8 cellular contexts compared by ENCODE assay signal in the genomic region with DNA sequence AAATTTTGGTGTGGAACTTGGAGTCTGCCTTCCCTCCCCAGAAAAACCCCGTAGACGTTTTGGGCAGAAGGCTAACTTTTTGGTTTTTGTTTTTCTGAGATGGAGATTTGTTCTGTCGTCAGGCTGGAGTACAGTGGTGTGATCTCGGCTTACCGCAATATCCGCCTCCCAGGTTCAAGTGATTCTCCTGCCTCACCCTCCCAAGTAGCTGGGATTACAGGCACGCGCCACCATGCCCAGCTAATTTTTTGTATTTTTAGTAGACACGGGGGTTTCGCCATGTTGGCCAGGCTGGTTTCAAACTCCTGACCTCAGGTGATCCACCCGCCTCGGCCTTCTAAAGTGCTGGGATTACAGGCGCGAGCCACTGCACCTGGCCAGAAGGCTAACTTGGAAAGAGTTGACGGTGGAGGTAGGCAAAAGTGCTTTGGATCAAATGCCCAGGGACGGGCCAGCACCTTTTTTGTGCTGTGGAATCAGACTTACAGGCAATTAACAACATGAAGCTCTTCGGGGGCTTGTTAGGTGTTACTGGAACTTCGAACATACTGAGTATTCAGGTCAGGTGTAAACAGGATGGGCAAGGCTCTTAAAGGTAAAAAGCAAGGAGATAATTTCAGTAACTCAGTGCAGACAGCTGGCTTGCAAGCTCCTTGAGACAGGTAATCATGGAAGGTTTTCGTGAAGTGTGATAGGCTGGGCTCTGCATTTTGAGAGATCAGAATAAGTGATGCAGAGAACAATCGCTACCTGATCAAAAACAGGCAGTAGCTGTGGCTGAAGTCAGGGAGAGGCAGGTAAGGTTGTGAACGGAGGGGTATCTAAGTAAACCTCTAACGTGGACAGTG. TPM values are rescaled to one million over a fixed set of nuclear protein-coding genes. Genes with fewer than 3 reads are reported as not detected.
DNase-seq lines count a peak whose midpoint lies in the region; ATAC-seq and TF ChIP-seq lines count a peak whose summit lies in the region.

No MANE protein-coding gene starts in this region.

- TF ChIP-seq RAD21 in liver (IDR thresholded peaks at IDR 0.05), result no peak

- H3K27me3 ChIP-seq in heart left ventricle, result no peaks in the 10 kb centered on the region
- H3K27me3 ChIP-seq in right cardiac atrium (ENCODE audit: control insufficient read depth, insufficient read depth), result no peaks in the 10 kb centered on the region
- H3K27me3 ChIP-seq in liver (ENCODE audit: control insufficient read depth in 4 of 4, insufficient read depth in 4 of 4, low read length in 3 of 4), result no peaks in the 10 kb centered on the region

- H3K4me3 ChIP-seq in heart left ventricle (peak overlapping the region in 9 of 12 donors; percentile 69 to 98 (median 91)), right cardiac atrium (ENCODE audit: low read length) (no peak overlapping the region), liver (ENCODE audit: low read depth in 1 of 3, low read length in 3 of 3) (peak overlapping the region in 1 of 3 donors; percentile 88)

- no peak overlapping the region for H3K9ac ChIP-seq in liver (ENCODE audit: low read depth in 1 of 2, low read length in 2 of 2)

- H3K4me1 ChIP-seq in heart left ventricle (peaks cover 0 to 57% (median 37%) of the 10 kb centered on the region in 12 donors), right cardiac atrium (ENCODE audit: control insufficient read depth, insufficient read depth, low read length) (peaks cover 12% of the 10 kb centered on the region), liver (ENCODE audit: control insufficient read depth in 4 of 4, insufficient read depth in 4 of 4, low read length in 3 of 4) (peaks cover 10 to 39% (median 27%) of the 10 kb centered on the region in 4 donors)

- peak overlapping the region; percentile 94 for H3K4me3 Mint-ChIP-seq in activated naive CD8-positive, alpha-beta T cell treated with anti-CD3 and anti-CD28 coated beads, Interleukin-2, amount 50 U/mL, for 24 hours
- peak overlapping the region; percentile 90 for H3K4me3 Mint-ChIP-seq in type B pancreatic cell

- ATAC-seq in heart left ventricle (no peak), right cardiac atrium (no peak), GM21529 (IDR thresholded peaks at IDR 0.05; ENCODE audit: unreplicated experiment) (no peak)
- ATAC-seq in activated naive CD8-positive, alpha-beta T cell treated with anti-CD3 and anti-CD28 coated beads, Interleukin-2, amount 50 U/mL, for 24 hours, result no peak

- peaks cover under 1% of the 10 kb centered on the region for H3K9me3 Mint-ChIP-seq in activated naive CD8-positive, alpha-beta T cell treated with anti-CD3 and anti-CD28 coated beads, Interleukin-2, amount 50 U/mL, for 24 hours
- H3K9me3 Mint-ChIP-seq in type B pancreatic cell, result no peaks in the 10 kb centered on the region

- peaks cover 52% of the 10 kb centered on the region for H3K4me1 Mint-ChIP-seq in activated naive CD8-positive, alpha-beta T cell treated with anti-CD3 and anti-CD28 coated beads, Interleukin-2, amount 50 U/mL, for 24 hours
- peaks cover 31% of the 10 kb centered on the region for H3K4me1 Mint-ChIP-seq in type B pancreatic cell (ENCODE audit: unreplicated experiment)

- peaks cover 51% of the 10 kb centered on the region for H3K36me3 Mint-ChIP-seq in activated naive CD8-positive, alpha-beta T cell treated with anti-CD3 and anti-CD28 coated beads, Interleukin-2, amount 50 U/mL, for 24 hours (ENCODE audit: low read depth)
- peaks cover 22% of the 10 kb centered on the region for H3K36me3 Mint-ChIP-seq in type B pancreatic cell

- no peak for TF ChIP-seq CTCF in heart left ventricle (IDR thresholded peaks at IDR 0.05)
- no peak for TF ChIP-seq CTCF in liver (IDR thresholded peaks at IDR 0.05; ENCODE audit: low read depth, low read length, missing input control)
- TF ChIP-seq CTCF in type B pancreatic cell (conservative IDR thresholded peaks at IDR 0.05), result no peak

- intact Hi-C loops in heart left ventricle (cut with DNase I) (no loop called here), right cardiac atrium (cut with DNase I) (no loop called here)

- peaks cover 2% of the 10 kb centered on the region for H3K27me3 Mint-ChIP-seq in activated naive CD8-positive, alpha-beta T cell treated with anti-CD3 and anti-CD28 coated beads, Interleukin-2, amount 50 U/mL, for 24 hours
- peaks cover 2% of the 10 kb centered on the region for H3K27me3 Mint-ChIP-seq in type B pancreatic cell

- H3K36me3 ChIP-seq in heart left ventricle (peaks cover 0 to 36% (median 24%) of the 10 kb centered on the region in 9 donors), liver (ENCODE audit: control insufficient read depth in 4 of 4, insufficient read depth in 3 of 4, low read depth in 1 of 4, low read length in 3 of 4) (peaks cover 7 to 14% (median 8%) of the 10 kb centered on the region in 4 donors)

- WGBS in heart left ventricle, 4 donors, result 85 to 89% (median 88%) methylated on average over 22 of the region's 22 CpGs
- 86% methylated on average over 22 of the region's 22 CpGs for WGBS in right cardiac atrium
- WGBS in liver, result 83% methylated on average over 22 of the region's 22 CpGs

- peak overlapping the region; percentile 94 for H3K27ac Mint-ChIP-seq in activated naive CD8-positive, alpha-beta T cell treated with anti-CD3 and anti-CD28 coated beads, Interleukin-2, amount 50 U/mL, for 24 hours
- H3K27ac Mint-ChIP-seq in type B pancreatic cell, result peak overlapping the region; percentile 93

- DNase-seq in heart left ventricle (no peak), right cardiac atrium (no peak), type B pancreatic cell (ENCODE audit: extremely low spot score, unreplicated experiment) (no peak), GF-D8 (lab: John Stamatoyannopoulos, UW) (no peak), NCI-H69 (lab: John Stamatoyannopoulos, UW) (no peak)
- no peak for DNase-seq in activated naive CD8-positive, alpha-beta T cell treated with anti-CD3 and anti-CD28 coated beads, Interleukin-2, amount 50 U/mL, for 24 hours

- H3K9me3 ChIP-seq in heart left ventricle, result no peaks in the 10 kb centered on the region
- H3K9me3 ChIP-seq in right cardiac atrium (ENCODE audit: control insufficient read depth, low read length), result no peaks in the 10 kb centered on the region
- no peaks in the 10 kb centered on the region for H3K9me3 ChIP-seq in liver (ENCODE audit: control insufficient read depth in 4 of 4, low read length in 3 of 4)

- peak overlapping the region in 6 of 12 donors; percentile 92 to 97 (median 95) for H3K27ac ChIP-seq in heart left ventricle
- no peak overlapping the region for H3K27ac ChIP-seq in right cardiac atrium (ENCODE audit: low read length)
- H3K27ac ChIP-seq in liver (ENCODE audit: low read depth in 1 of 2, low read length in 2 of 2), result peak overlapping the region; percentile 90 to 99

- TF ChIP-seq POLR2A in heart left ventricle (IDR thresholded peaks at IDR 0.05), result no peak

TF ChIP-seq in liver, 16 proteins besides CTCF, POLR2A, EP300 and RAD21 (continues in another document):
- TF ChIP-seq, protein P1, sequence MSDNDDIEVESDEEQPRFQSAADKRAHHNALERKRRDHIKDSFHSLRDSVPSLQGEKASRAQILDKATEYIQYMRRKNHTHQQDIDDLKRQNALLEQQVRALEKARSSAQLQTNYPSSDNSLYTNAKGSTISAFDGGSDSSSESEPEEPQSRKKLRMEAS (IDR thresholded peaks at IDR 0.05), result no peak
- TF ChIP-seq EGR1 (IDR thresholded peaks at IDR 0.05; ENCODE audit: low read depth in 2 of 2), result no peak
- TF ChIP-seq JUND (IDR thresholded peaks at IDR 0.05), result no peak
- TF ChIP-seq, protein P2, sequence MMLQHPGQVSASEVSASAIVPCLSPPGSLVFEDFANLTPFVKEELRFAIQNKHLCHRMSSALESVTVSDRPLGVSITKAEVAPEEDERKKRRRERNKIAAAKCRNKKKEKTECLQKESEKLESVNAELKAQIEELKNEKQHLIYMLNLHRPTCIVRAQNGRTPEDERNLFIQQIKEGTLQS (IDR thresholded peaks at IDR 0.05), result no peak
- no peak for TF ChIP-seq HNF4A (conservative IDR thresholded peaks at IDR 0.05)
- TF ChIP-seq FOXA2 (IDR thresholded peaks at IDR 0.05), result no peak
- TF ChIP-seq RXRA (IDR thresholded peaks at IDR 0.05), result no peak
- no peak for TF ChIP-seq TAF1 (conservative IDR thresholded peaks at IDR 0.05)

RNA-seq across cellular contexts. Expression of a gene that starts 1.8 kb away (rescaled TPM):
- total RNA-seq in heart left ventricle (10 to 100 TPM in 8 of 9 donors, 1 to 10 TPM in 1; 9.6 to 26.8 (median 12.4) TPM), right cardiac atrium (10 to 100 TPM; 14.8 to 17.7 (median 16.5) TPM), liver (1 to 10 TPM; 6.6 to 7.4 TPM), type B pancreatic cell (ENCODE audit: low replicate concordance) (31.4 and 33.8 TPM in 2 replicates)
- polyA plus RNA-seq in heart left ventricle (10 to 100 TPM; 17.7 to 28.4 TPM), right cardiac atrium (20.3 TPM), liver (10 to 100 TPM in 1 of 2 donors, 1 to 10 TPM in 1; 7.8 to 12.2 TPM)

RNA-seq across cellular contexts. Expression of a gene that starts 4.9 kb away (rescaled TPM):
- total RNA-seq in heart left ventricle, result 10 to 100 TPM; 15.8 to 30.3 (median 21.5) TPM
- 10 to 100 TPM; 14.6 to 24.5 TPM for polyA plus RNA-seq in heart left ventricle
- 10 to 100 TPM; 18.7 to 24.6 (median 23.2) TPM for total RNA-seq in right cardiac atrium
- polyA plus RNA-seq in right cardiac atrium, result 20.4 TPM
- total RNA-seq in liver, result 10 to 100 TPM; 13.5 to 19.6 TPM
- 10 to 100 TPM in 1 of 2 donors, 1 to 10 TPM in 1; 6.7 to 21.8 TPM for polyA plus RNA-seq in liver
- total RNA-seq in type B pancreatic cell (ENCODE audit: low replicate concordance), result 27.5 and 36.6 TPM in 2 replicates

RNA-seq across cellular contexts. Expression of a gene that starts 6.0 kb away (rescaled TPM):
- total RNA-seq in heart left ventricle (1 to 10 TPM; 2.8 to 6.2 (median 3.7) TPM), right cardiac atrium (1 to 10 TPM; 3.5 to 5.3 (median 4.4) TPM), liver (1 to 10 TPM; 1.4 to 2.3 TPM), type B pancreatic cell (ENCODE audit: low replicate concordance) (2.2 and 2.7 TPM in 2 replicates)
- polyA plus RNA-seq in heart left ventricle (1 to 10 TPM; 5.1 to 6.4 TPM), right cardiac atrium (4.9 TPM), liver (1 to 10 TPM; 3.3 TPM)

RNA-seq across cellular contexts. Expression of a gene that starts 29.5 kb away (rescaled TPM):
- total RNA-seq in heart left ventricle (under 1 TPM in 5 of 9 donors, not detected in 4; 0.27 to 0.77 (median 0.39) TPM), right cardiac atrium (under 1 TPM in 1 of 4 donors, not detected in 3; 0.44 TPM), liver (under 1 TPM; 0.17 to 0.33 TPM), type B pancreatic cell (ENCODE audit: low replicate concordance) (1.4 and 2.8 TPM in 2 replicates)
- polyA plus RNA-seq in heart left ventricle (under 1 TPM; 0.61 to 0.78 TPM), right cardiac atrium (0.11 TPM), liver (under 1 TPM in 1 of 2 donors, not detected in 1; 0.06 TPM)

RNA-seq across cellular contexts. Expression of a gene that starts 44.5 kb away (rescaled TPM):
- total RNA-seq in heart left ventricle (10 to 100 TPM; 41.8 to 55.5 (median 49.0) TPM), right cardiac atrium (10 to 100 TPM; 36.7 to 63.6 (median 48.6) TPM), liver (10 to 100 TPM in 1 of 2 donors, 1 to 10 TPM in 1; 6.9 to 21.2 TPM), type B pancreatic cell (ENCODE audit: low replicate concordance) (45.3 and 57.6 TPM in 2 replicates)
- polyA plus RNA-seq in heart left ventricle (10 to 100 TPM; 42.2 to 47.0 TPM), right cardiac atrium (61.2 TPM), liver (10 to 100 TPM in 1 of 2 donors, 1 to 10 TPM in 1; 5.5 to 15.9 TPM)
